1 cellular context compared by ENCODE assay signal in genomic region chr22:26556904-26557303, GRCh38.
TF ChIP-seq lines count a peak whose summit lies in the region.

No MANE protein-coding gene starts in this region.

TF ChIP-seq in H1, 55 proteins besides CTCF, POLR2A, EP300 and RAD21:
- no peak for TF ChIP-seq SRF (IDR thresholded peaks at IDR 0.05; ENCODE audit: low read depth, low read length)
- no peak for TF ChIP-seq RBBP5 (IDR thresholded peaks at IDR 0.05; ENCODE audit: borderline replicate concordance, low read depth, low read length)
- no peak for TF ChIP-seq RFX5 (IDR thresholded peaks at IDR 0.05; ENCODE audit: borderline replicate concordance, low read depth, low read length)
- no peak for TF ChIP-seq EGR1 (IDR thresholded peaks at IDR 0.05; ENCODE audit: borderline replicate concordance, low read depth, low read length)
- no peak for TF ChIP-seq TBP (IDR thresholded peaks at IDR 0.05; ENCODE audit: low read depth, low read length)
- TF ChIP-seq CHD2 (IDR thresholded peaks at IDR 0.05; ENCODE audit: low read length) = no peak
- no peak for TF ChIP-seq CREB1 (IDR thresholded peaks at IDR 0.05)
- TF ChIP-seq MAX (IDR thresholded peaks at IDR 0.05) = no peak
- no peak for TF ChIP-seq ZNF274 (IDR thresholded peaks at IDR 0.05; ENCODE audit: borderline replicate concordance, extremely low read depth, low read length)
- no peak for TF ChIP-seq TEAD4 (IDR thresholded peaks at IDR 0.05; ENCODE audit: low read depth, low read length)
- no peak for TF ChIP-seq CBX8 (IDR thresholded peaks at IDR 0.05; ENCODE audit: borderline replicate concordance, low read depth, low read length)
- TF ChIP-seq CEBPB (IDR thresholded peaks at IDR 0.05; ENCODE audit: low read depth, low read length) = no peak
- TF ChIP-seq BRCA1 (IDR thresholded peaks at IDR 0.05; ENCODE audit: low read depth, low read length) = no peak
- no peak for TF ChIP-seq CTBP2 (IDR thresholded peaks at IDR 0.05; ENCODE audit: borderline replicate concordance, insufficient read depth, insufficient read length, low read length)
- no peak for TF ChIP-seq HDAC2 (IDR thresholded peaks at IDR 0.05; ENCODE audit: borderline replicate concordance in 1 of 2, low read depth in 2 of 2, low read length in 2 of 2)
- TF ChIP-seq FOSL1 (IDR thresholded peaks at IDR 0.05; ENCODE audit: insufficient read depth, low read depth, low read length) = no peak
- no peak for TF ChIP-seq MAFK (IDR thresholded peaks at IDR 0.05; ENCODE audit: low read depth, low read length)
